In genomic region chr9:89422151-89422918, GRCh38 we compare ENCODE assay signal across 8 cellular contexts.
A peak's percentile ranks its signal among the peaks of the same experiment; 100 is the strongest.
DNase-seq lines count a peak whose midpoint lies in the region; ATAC-seq, FAIRE-seq and TF ChIP-seq lines count a peak whose summit lies in the region.

No MANE protein-coding gene starts in this region.

- peak; percentile 59 for ATAC-seq in foreskin keratinocyte

- TF ChIP-seq POLR2A in breast epithelium (IDR thresholded peaks at IDR 0.05), result no peak

- POLR2A ChIA-PET in MCF 10A (lab: Yijun Ruan, JAX), result interaction anchor here (0.7 kb wide), 1 partner anchor 12 kb away, joined by 3 read pairs; no protein-coding TSS in a partner anchor

- no peaks in the 10 kb centered on the region for H3K9me3 ChIP-seq in breast epithelium

- no peaks in the 10 kb centered on the region for H3K27me3 ChIP-seq in breast epithelium
- H3K27me3 ChIP-seq in foreskin keratinocyte, result no peaks in the 10 kb centered on the region

- no peaks in the 10 kb centered on the region for H3K36me3 ChIP-seq in breast epithelium

- peak overlapping the region; percentile 8 for H3K27ac Mint-ChIP-seq in MCF 10A (ENCODE audit: low read depth, unreplicated experiment)
- H3K27ac Mint-ChIP-seq in osteocyte (ENCODE audit: unreplicated experiment), result no peak overlapping the region

- H3K27me3 Mint-ChIP-seq in MCF 10A (ENCODE audit: insufficient read depth, unreplicated experiment), result no peaks in the 10 kb centered on the region
- no peaks in the 10 kb centered on the region for H3K27me3 Mint-ChIP-seq in osteocyte (ENCODE audit: unreplicated experiment)

- in situ Hi-C loops in GM13976 (cut with MboI; ENCODE audit: low sequenced_read_pairs, unreplicated experiment), result no loop called here

- H3K9me3 Mint-ChIP-seq in MCF 10A (ENCODE audit: unreplicated experiment) (no peaks in the 10 kb centered on the region), osteocyte (ENCODE audit: unreplicated experiment) (no peaks in the 10 kb centered on the region)

- DNase-seq in MCF 10A (ENCODE audit: unreplicated experiment) (peak; percentile 35), breast epithelium (ENCODE audit: low spot score in 2 of 2) (no peak), foreskin keratinocyte (peak; percentile 11 to 58), urothelium cell line (ENCODE audit: low spot score) (peak; percentile 63), GM13976 (ENCODE audit: low spot score) (no peak), osteocyte (ENCODE audit: extremely low spot score, unreplicated experiment) (no peak), HT-29 (ENCODE audit: low spot score) (no peak)
- DNase-seq in activated CD8-positive, alpha-beta memory T cell treated with anti-CD3 and anti-CD28 coated beads for 24 hours, result peak; percentile 90

- H3K36me3 Mint-ChIP-seq in MCF 10A (ENCODE audit: insufficient read depth, unreplicated experiment), result peaks cover 9% of the 10 kb centered on the region
- H3K36me3 Mint-ChIP-seq in osteocyte (ENCODE audit: unreplicated experiment), result no peaks in the 10 kb centered on the region

- BruUV-seq in MCF 10A (replicated peaks; lab: Mats Ljungman, UMichigan), result no TSS peak

- H3K4me3 ChIP-seq in breast epithelium, result no peak overlapping the region

- H3K4me1 ChIP-seq in breast epithelium (no peaks in the 10 kb centered on the region), foreskin keratinocyte (no peaks in the 10 kb centered on the region)

- H3K4me1 Mint-ChIP-seq in MCF 10A (ENCODE audit: insufficient read depth, unreplicated experiment) (peaks cover 9% of the 10 kb centered on the region), osteocyte (ENCODE audit: unreplicated experiment) (no peaks in the 10 kb centered on the region)

- H3K27ac ChIP-seq in breast epithelium (no peak overlapping the region), foreskin keratinocyte (no peak overlapping the region)

- CTCF ChIA-PET in MCF 10A (lab: Yijun Ruan, JAX), result interaction anchor here (1.0 to 1.2 kb wide), 2 partner anchors 12 to 127 kb away, joined by 3 to 5 read pairs; no protein-coding TSS in a partner anchor

- TF ChIP-seq CTCF in MCF 10A (IDR thresholded peaks at IDR 0.05; ENCODE audit: unreplicated experiment) (no peak), breast epithelium (IDR thresholded peaks at IDR 0.05) (no peak), foreskin keratinocyte (conservative IDR thresholded peaks at IDR 0.05) (no peak), GM13976 (IDR thresholded peaks at IDR 0.05; ENCODE audit: borderline replicate concordance, control extremely low read depth, extremely low read depth, insufficient read depth, missing control alignments) (no peak), osteocyte (IDR thresholded peaks at IDR 0.05) (no peak)

- intact Hi-C loops in MCF 10A (cut with micrococcal nuclease) (no loop called here), breast epithelium (cut with DNase I; ENCODE audit: low total_unique reads) (no loop called here)

- H3K4me3 Mint-ChIP-seq in MCF 10A (ENCODE audit: unreplicated experiment) (no peak overlapping the region), osteocyte (ENCODE audit: unreplicated experiment) (no peak overlapping the region)

- FAIRE-seq in urothelium cell line (lab: Jason Lieb, UNC), result no peak

Comparison
In these comparisons a context has a peak if more than half of its experiments do, and no peak if none do; other contexts are left out.
1. DNase-seq: peak in MCF 10A (single experiment), activated CD8-positive, alpha-beta memory T cell treated with anti-CD3 and anti-CD28 coated beads for 24 hours (single experiment), foreskin keratinocyte (2 of 2) and urothelium cell line (single experiment); none in breast epithelium (0 of 2), GM13976 (single experiment), osteocyte (single experiment) and HT-29 (single experiment).